In genomic region chr2:26032586-26033269, GRCh38 we compare ENCODE assay signal across 8 cellular contexts. TPM values are rescaled to one million over a fixed set of nuclear protein-coding genes. Genes with fewer than 3 reads are reported as not detected.
DNase-seq lines count a peak whose midpoint lies in the region; ATAC-seq and TF ChIP-seq lines count a peak whose summit lies in the region.
"Not testable (repeated sequence)": the region's sequence is repeated elsewhere in the genome, so short reads cannot be mapped to it uniquely, and the experiment has no call there.

No MANE protein-coding gene starts in this region.

- in situ Hi-C loops in Panc1 (cut with HindIII; ENCODE audit: low pct_unique_long_range_greater_than_20kb, low sequenced_read_pairs) = not testable (repeated sequence)

- DNase-seq in AG08396 (ENCODE audit: low spot score) (peak; percentile 53), adrenal gland (peak in 1 of 7 donors; percentile 70)
- not testable (repeated sequence) for DNase-seq in Panc1 (ENCODE audit: low read depth, low spot score); fibroblast of pulmonary artery (ENCODE audit: low read depth)

- not testable (repeated sequence) for H3K4me1 ChIP-seq in Panc1 (ENCODE audit: control insufficient read depth, insufficient read depth, low read length); mesodermal cell (ENCODE audit: control insufficient read depth, insufficient read depth, low read length, poor library complexity, severe bottlenecking)
- peaks cover 11 to 25% of the 10 kb centered on the region in 2 donors for H3K4me1 ChIP-seq in adrenal gland (replicated peaks in 1 of 2)

- TF ChIP-seq CTCF in Panc1 (IDR thresholded peaks at IDR 0.05); adrenal gland (IDR thresholded peaks at IDR 0.05); fibroblast of pulmonary artery (IDR thresholded peaks at IDR 0.05; ENCODE audit: low read length, missing control alignments): not testable (repeated sequence)

- POLR2A ChIA-PET in Panc1 (lab: Charles Lee) = interaction anchor here (0.5 to 0.6 kb wide), 2 partner anchors 26 to 616 kb away, joined by 4 to 5 read pairs; no protein-coding TSS in a partner anchor

- not testable (repeated sequence) for TF ChIP-seq POLR2A in adrenal gland (IDR thresholded peaks at IDR 0.05)

- not testable (repeated sequence) for H3K27me3 ChIP-seq in Panc1 (ENCODE audit: control insufficient read depth, insufficient read depth, low read length); adrenal gland

- H3K27ac ChIP-seq in Panc1 (ENCODE audit: low read length) = peak overlapping the region; percentile 87
- H3K27ac ChIP-seq in adrenal gland = peak overlapping the region; percentile 90 to 97 (median 96)
- H3K27ac ChIP-seq in mesodermal cell (ENCODE audit: low read depth, low read length, severe bottlenecking) = peak overlapping the region; percentile 90
- peak overlapping the region; percentile 36 to 99 (median 95) for H3K27ac ChIP-seq in skin epidermis

- CTCF ChIA-PET in Panc1 (lab: Charles Lee) = interaction anchor here (1.2 kb wide), 1 partner anchor 41 kb away, joined by 3 read pairs; no protein-coding TSS in a partner anchor

- not testable (repeated sequence) for BruUV-seq in Panc1 (replicated peaks; lab: Mats Ljungman, UMichigan)

- intact Hi-C loops in Panc1 (cut with micrococcal nuclease; ENCODE audit: unreplicated experiment) = loop anchor here (2.0 kb wide), 1 partner anchor 42 kb away; no protein-coding TSS in a partner anchor
- intact Hi-C loops in adrenal gland (cut with DNase I) = not testable (repeated sequence)

- 30 to 41% (median 35%) methylated on average over 23 to 24 of the region's 24 CpGs for WGBS in adrenal gland, 4 donors
- WGBS in mesodermal cell (ENCODE audit: insufficient coverage in 2 of 2), 2 experiments = 54 to 57% methylated on average over 14 to 16 of the region's 24 CpGs

- ATAC-seq in GM19351 (IDR thresholded peaks at IDR 0.05; ENCODE audit: unreplicated experiment) (peak; percentile 7), HG03108 (IDR thresholded peaks at IDR 0.05; ENCODE audit: unreplicated experiment) (peak; percentile 13)
- not testable (repeated sequence) for ATAC-seq in Panc1

- not testable (repeated sequence) for H3K9me3 ChIP-seq in Panc1 (ENCODE audit: control insufficient read depth, insufficient read depth, low read depth, low read length); adrenal gland (replicated peaks in 1 of 3); mesodermal cell (ENCODE audit: control insufficient read depth, low read length)

- H3K4me3 ChIP-seq in Panc1 (ENCODE audit: low read depth in 2 of 2, low read length in 2 of 2) = peak overlapping the region; percentile 83 to 94
- H3K4me3 ChIP-seq in adrenal gland = peak overlapping the region in 3 of 4 donors; percentile 22 to 78 (median 56)
- H3K4me3 ChIP-seq in fibroblast of pulmonary artery (replicated peaks; ENCODE audit: low read depth, low read length) = peak overlapping the region; percentile 100
- H3K4me3 ChIP-seq in mesodermal cell (ENCODE audit: extremely low read depth, insufficient read depth, low read length, poor library complexity, severe bottlenecking) = peak overlapping the region; percentile 97
- H3K4me3 ChIP-seq in skin epidermis = peak overlapping the region; percentile 53 to 91 (median 80)

- not testable (repeated sequence) for H3K36me3 ChIP-seq in Panc1 (ENCODE audit: control insufficient read depth, insufficient read depth, low read length); adrenal gland (replicated peaks in 1 of 2)
- peaks cover 15% of the 10 kb centered on the region for H3K36me3 ChIP-seq in mesodermal cell (ENCODE audit: control insufficient read depth, insufficient read depth, low read length)

RNA-seq across cellular contexts. Expression of gene RAB10, which starts 1.2 kb away (rescaled TPM):
- total RNA-seq in Panc1 (2021; ENCODE audit: unreplicated experiment) (208 TPM), adrenal gland (100 to 1,000 TPM in 7 of 8 donors, 10 to 100 TPM in 1; 96.3 to 258 (median 155) TPM)
- 153 TPM for polyA plus RNA-seq in Panc1 (2012; ENCODE audit: insufficient read length)
- polyA plus RNA-seq in adrenal gland = 100 to 1,000 TPM in 1 of 3 donors, 10 to 100 TPM in 2; 31.8 to 369 (median 36.5) TPM
- polyA plus RNA-seq in mesodermal cell (2013, experiment 1 of 2) = 94.4 TPM
- 108 TPM for polyA plus RNA-seq in mesodermal cell (2013, experiment 2 of 2)

RNA-seq across cellular contexts. Expression of gene KIF3C, which starts 50.4 kb away (rescaled TPM):
- total RNA-seq in Panc1 (2021; ENCODE audit: unreplicated experiment) = 55.7 TPM
- 77.9 TPM for polyA plus RNA-seq in Panc1 (2012; ENCODE audit: insufficient read length)
- 10 to 100 TPM in 4 of 8 donors, 1 to 10 TPM in 4; 5.0 to 22.8 (median 10.0) TPM for total RNA-seq in adrenal gland
- 10 to 100 TPM in 1 of 3 donors, 1 to 10 TPM in 2; 2.8 to 10.4 (median 6.4) TPM for polyA plus RNA-seq in adrenal gland
- 48.1 TPM for polyA plus RNA-seq in mesodermal cell (2013, experiment 1 of 2)
- polyA plus RNA-seq in mesodermal cell (2013, experiment 2 of 2) = 37.7 TPM
